8 cellular contexts compared by ENCODE assay signal in genomic region chr2:200455958-200456421, GRCh38. TPM values are rescaled to one million over a fixed set of nuclear protein-coding genes. Genes with fewer than 3 reads are reported as not detected.
DNase-seq lines count a peak whose midpoint lies in the region; ATAC-seq and TF ChIP-seq lines count a peak whose summit lies in the region.

No MANE protein-coding gene starts in this region.

- H3K27me3 ChIP-seq in right lobe of liver = no peaks in the 10 kb centered on the region

- H3K36me3 Mint-ChIP-seq in T-helper 17 cell (ENCODE audit: low read depth) (no peaks in the 10 kb centered on the region), chondrocyte (ENCODE audit: low read depth) (peaks cover 11% of the 10 kb centered on the region)

- H3K36me3 ChIP-seq in right lobe of liver = peaks cover 0 to 23% (median 0%) of the 10 kb centered on the region in 4 donors

- 68% methylated on average over 4 of the region's 4 CpGs for WGBS in right lobe of liver (ENCODE audit: insufficient coverage, low coverage, low lambda C conversion rate, missing lambda C conversion rate)

- H3K4me1 Mint-ChIP-seq in T-helper 17 cell (peaks cover 17% of the 10 kb centered on the region), chondrocyte (ENCODE audit: low read depth) (peaks cover 16% of the 10 kb centered on the region)

- no peaks in the 10 kb centered on the region for H3K9me3 ChIP-seq in T-helper 17 cell (ENCODE audit: control insufficient read depth, low read length, poor library complexity, severe bottlenecking)
- H3K9me3 ChIP-seq in right lobe of liver = no peaks in the 10 kb centered on the region

- no peak for TF ChIP-seq POLR2A in right lobe of liver (IDR thresholded peaks at IDR 0.05)

- peak; percentile 28 for ATAC-seq in GM18520 (IDR thresholded peaks at IDR 0.05; ENCODE audit: unreplicated experiment)
- ATAC-seq in HG02623 (IDR thresholded peaks at IDR 0.05; ENCODE audit: unreplicated experiment) = peak; percentile 42
- ATAC-seq in T-helper 17 cell = peak; percentile 77
- ATAC-seq in right lobe of liver = peak; percentile 19 to 51 (median 46)
- ATAC-seq in GM19324 (IDR thresholded peaks at IDR 0.05; ENCODE audit: low FRiP score, unreplicated experiment) = no peak

- H3K4me3 Mint-ChIP-seq in T-helper 17 cell (no peak overlapping the region), chondrocyte (ENCODE audit: unreplicated experiment) (no peak overlapping the region)

- H3K27ac Mint-ChIP-seq in T-helper 17 cell (peak overlapping the region; percentile 79), chondrocyte (ENCODE audit: unreplicated experiment) (no peak overlapping the region)

- H3K4me3 ChIP-seq in right lobe of liver = no peak overlapping the region

- no peak for DNase-seq in T-helper 17 cell
- DNase-seq in right lobe of liver = no peak
- DNase-seq in NCI-H187 (lab: John Stamatoyannopoulos, UW) = no peak
- no peak for DNase-seq in NCI-H128 (lab: John Stamatoyannopoulos, UW; ENCODE audit: unreplicated experiment)
- no peak for DNase-seq in chondrocyte (ENCODE audit: low spot score)

- peaks cover 0 to 15% (median 5%) of the 10 kb centered on the region in 4 donors for H3K4me1 ChIP-seq in right lobe of liver

- H3K9me3 Mint-ChIP-seq in chondrocyte (ENCODE audit: low read depth) = no peaks in the 10 kb centered on the region

- no peak for TF ChIP-seq CTCF in right lobe of liver (IDR thresholded peaks at IDR 0.05)
- no peak for TF ChIP-seq CTCF in chondrocyte (IDR thresholded peaks at IDR 0.05)

- peak overlapping the region in 1 of 3 donors; percentile 44 for H3K27ac ChIP-seq in right lobe of liver

- intact Hi-C loops in right lobe of liver (cut with DNase I) = no loop called here

- no peaks in the 10 kb centered on the region for H3K27me3 Mint-ChIP-seq in T-helper 17 cell
- no peaks in the 10 kb centered on the region for H3K27me3 Mint-ChIP-seq in chondrocyte (ENCODE audit: low read depth)

RNA-seq across cellular contexts. Expression of gene KCTD18, which starts 53.9 kb away (rescaled TPM):
- total RNA-seq in T-helper 17 cell (10 to 100 TPM; 13.4 to 19.2 TPM), right lobe of liver (10 to 100 TPM in 1 of 6 experiments, 1 to 10 TPM in 5; 6.2 to 16.7 (median 7.3) TPM), chondrocyte (17.3 to 18.9 TPM (median 17.6 TPM) in 3 replicates)
